8 cellular contexts compared by ENCODE assay signal in the genomic region with DNA sequence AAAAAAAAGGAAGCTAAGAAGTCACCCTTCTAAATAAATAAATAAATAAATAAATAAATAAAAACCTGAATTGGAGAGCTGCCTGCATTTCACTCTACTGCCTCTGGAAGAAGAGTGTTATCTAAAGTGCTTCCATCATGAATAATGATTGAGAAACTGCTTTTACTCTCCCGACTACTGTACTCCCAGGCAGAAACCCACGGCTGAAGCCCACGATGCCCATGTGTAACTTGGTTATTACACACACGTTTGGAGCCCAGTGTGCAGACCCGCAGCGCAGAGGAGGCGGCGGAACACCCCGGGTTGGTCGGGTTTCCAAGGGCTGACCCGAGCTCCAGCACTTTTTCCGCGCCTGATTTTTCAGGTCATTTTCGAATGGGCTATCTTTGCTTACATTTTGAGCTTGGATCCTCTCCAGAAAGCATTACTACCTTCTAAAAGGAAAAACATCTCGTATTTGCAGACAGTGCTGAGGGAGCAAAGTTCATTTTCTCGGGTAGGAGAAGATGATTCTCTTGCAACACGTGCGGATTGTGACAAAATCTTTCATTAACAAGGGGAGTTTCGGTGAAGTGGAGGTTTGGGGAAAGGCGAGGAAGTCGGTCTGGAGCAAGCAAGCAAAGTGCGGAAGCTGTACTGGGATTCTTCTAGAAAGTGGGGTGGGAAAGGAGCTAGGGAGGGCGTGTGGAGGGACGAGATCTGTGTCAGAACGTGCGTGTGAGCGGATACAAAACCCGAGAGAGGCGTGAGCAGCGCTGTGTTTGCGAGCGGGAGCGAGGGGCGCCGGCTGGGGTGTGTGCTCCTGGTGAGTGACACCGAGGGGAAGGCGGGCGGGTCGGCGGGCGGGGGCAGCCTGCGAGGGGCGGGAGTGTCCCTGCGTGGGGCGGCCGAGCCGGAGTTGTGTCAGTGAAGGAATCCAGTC. TPM values are rescaled to one million over a fixed set of nuclear protein-coding genes. Genes with fewer than 3 reads are reported as not detected.
DNase-seq lines count a peak whose midpoint lies in the region; ATAC-seq and TF ChIP-seq lines count a peak whose summit lies in the region.

TSS of gene SPATS2L (plus strand) at position 897 of the 922 bp plus-strand sequence. CDS start 82,552 bp downstream, outside the sequence.

- H3K27ac ChIP-seq in adipose tissue (ENCODE audit: low read depth, low read length) (peak within 1 kb of the TSS; percentile 44), parathyroid adenoma (peak within 1 kb of the TSS; percentile 84), upper lobe of right lung (peak within 1 kb of the TSS; percentile 87)

- peak; percentile 44 for ATAC-seq in GM21447 (IDR thresholded peaks at IDR 0.05; ENCODE audit: unreplicated experiment)
- peak; percentile 83 for ATAC-seq in upper lobe of right lung

- H3K4me2 ChIP-seq in parathyroid adenoma (ENCODE audit: low read length): peak within 1 kb of the TSS; percentile 97

- H3K4me3 ChIP-seq in parathyroid adenoma (ENCODE audit: low read depth, low read length) (peak within 1 kb of the TSS; percentile 70), upper lobe of right lung (peak within 1 kb of the TSS; percentile 85)

- WGBS in adipose tissue, 3 donors: 1% methylated on average over 32 to 47 of the region's 47 CpGs

- H3K79me2 ChIP-seq in parathyroid adenoma: peaks cover 12% of the 10 kb centered on the region

- H3K4me1 ChIP-seq in parathyroid adenoma (peaks cover 15% of the 10 kb centered on the region), upper lobe of right lung (peaks cover 25% of the 10 kb centered on the region)

- TF ChIP-seq CTCF in parathyroid adenoma (IDR thresholded peaks at IDR 0.05): no peak
- TF ChIP-seq CTCF in upper lobe of right lung (IDR thresholded peaks at IDR 0.05): no peak

- peak within 1 kb of the TSS; percentile 5 for H3K9ac ChIP-seq in parathyroid adenoma

- intact Hi-C loops in cardiac septum (cut with DNase I) (loop anchor here (2.0 to 5.0 kb wide), 5 partner anchors 79 to 394 kb away; partner anchors contain the start of gene C2orf69), upper lobe of right lung (cut with DNase I) (no loop called here)

- DNase-seq in D341Med (ENCODE audit: low spot score) (peak; percentile 36), HuH-7 (ENCODE audit: low spot score) (peak; percentile 79), T-helper 1 cell (peak in 4 of 5 donors; percentile 11 to 69 (median 24)), cardiac septum (ENCODE audit: low spot score) (peak; percentile 91), upper lobe of right lung (peak; percentile 90)

- no peaks in the 10 kb centered on the region for H3K27me3 ChIP-seq in parathyroid adenoma (ENCODE audit: control insufficient read depth, insufficient read depth, low read length)
- no peaks in the 10 kb centered on the region for H3K27me3 ChIP-seq in upper lobe of right lung

- H2AFZ ChIP-seq in parathyroid adenoma: peak within 1 kb of the TSS; percentile 93

- H3K36me3 ChIP-seq in parathyroid adenoma (ENCODE audit: control insufficient read depth, insufficient read depth, low read length) (no peaks in the 10 kb centered on the region), upper lobe of right lung (no peaks in the 10 kb centered on the region)

- H3K9me3 ChIP-seq in parathyroid adenoma (ENCODE audit: control insufficient read depth, low read length) (no peaks in the 10 kb centered on the region), upper lobe of right lung (no peaks in the 10 kb centered on the region)

RNA-seq across cellular contexts. Expression of gene SPATS2L, which starts in this region (rescaled TPM):
- polyA plus RNA-seq in adipose tissue: 10 to 100 TPM; 27.5 to 59.9 (median 30.5) TPM
- total RNA-seq in cardiac septum: 144 TPM
- total RNA-seq in upper lobe of right lung: 92.7 TPM

Comparison
In these comparisons a context has a peak if more than half of its experiments do, and no peak if none do; other contexts are left out.
1. Peak in every context shown above with its lines: DNase-seq, ATAC-seq, H3K4me3 ChIP-seq and H3K27ac ChIP-seq.
2. DNase-seq: peak in every context shown above with its lines; median percentile 91 in cardiac septum; 90 in upper lobe of right lung; 79 in HuH-7; 36 in D341Med; 24 in T-helper 1 cell.